ENCODE assay signal across 8 cellular contexts in genomic region chr3:132038198-132038825, GRCh38. TPM values are rescaled to one million over a fixed set of nuclear protein-coding genes. Genes with fewer than 3 reads are reported as not detected.
DNase-seq lines count a peak whose midpoint lies in the region; ATAC-seq, FAIRE-seq and TF ChIP-seq lines count a peak whose summit lies in the region.

No MANE protein-coding gene starts in this region.

- peaks cover 7 to 10% (median 10%) of the 10 kb centered on the region in 3 donors for H3K4me1 Mint-ChIP-seq in T-cell
- peaks cover 10% of the 10 kb centered on the region for H3K4me1 Mint-ChIP-seq in activated naive CD4-positive, alpha-beta T cell treated with anti-CD3 and anti-CD28 coated beads, Interleukin-2, amount 10 ng/mL, durations not matched to agents 7 days and 5 days

- H3K9me3 Mint-ChIP-seq in T-cell, result no peaks in the 10 kb centered on the region
- no peaks in the 10 kb centered on the region for H3K9me3 Mint-ChIP-seq in activated naive CD4-positive, alpha-beta T cell treated with anti-CD3 and anti-CD28 coated beads, Interleukin-2, amount 10 ng/mL, durations not matched to agents 7 days and 5 days

- peak; percentile 6 for FAIRE-seq in D721Med (lab: Jason Lieb, UNC)

- H3K4me3 ChIP-seq in RWPE2 (ENCODE audit: severe bottlenecking), result no peak overlapping the region

- POLR2A ChIA-PET in T-cell (lab: Charles Lee), result no interaction called here

- CTCF ChIA-PET in T-cell (lab: Charles Lee), result interaction anchor here in 1 of 2 donors (0.8 to 1.4 kb wide), 2 partner anchors 9 to 27 kb away, joined by 3 to 4 read pairs; no protein-coding TSS in a partner anchor
- CTCF ChIA-PET in activated naive CD4-positive, alpha-beta T cell treated with anti-CD3 and anti-CD28 coated beads, Interleukin-2, amount 10 ng/mL, durations not matched to agents 7 days and 5 days (lab: Charles Lee), result interaction anchor here (0.8 to 3.3 kb wide), 8 partner anchors 8 to 360 kb away, joined by 3 to 15 read pairs (median 3); no protein-coding TSS in a partner anchor

- no peak for TF ChIP-seq EP300 in Ishikawa (IDR thresholded peaks at IDR 0.05; ENCODE audit: borderline replicate concordance)

- peaks cover 26% of the 10 kb centered on the region for H3K27me3 ChIP-seq in RWPE2 (ENCODE audit: insufficient read depth, poor library complexity, severe bottlenecking)

- H3K27ac Mint-ChIP-seq in T-cell, result no peak overlapping the region
- no peak overlapping the region for H3K27ac Mint-ChIP-seq in activated naive CD4-positive, alpha-beta T cell treated with anti-CD3 and anti-CD28 coated beads, Interleukin-2, amount 10 ng/mL, durations not matched to agents 7 days and 5 days

- TF ChIP-seq RAD21 in Ishikawa (IDR thresholded peaks at IDR 0.05; ENCODE audit: low read depth), result peak; percentile 49

- H3K4me3 Mint-ChIP-seq in T-cell, result no peak overlapping the region
- no peak overlapping the region for H3K4me3 Mint-ChIP-seq in activated naive CD4-positive, alpha-beta T cell treated with anti-CD3 and anti-CD28 coated beads, Interleukin-2, amount 10 ng/mL, durations not matched to agents 7 days and 5 days

- DNase-seq in D721Med (ENCODE audit: insufficient read length, low spot score), result no peak
- DNase-seq in RWPE2 (ENCODE audit: low spot score), result no peak
- peak; percentile 40 for DNase-seq in iPS-NIHi7 (ENCODE audit: extremely low spot score)
- DNase-seq in T-cell, result no peak
- no peak for DNase-seq in NCI-H187 (lab: John Stamatoyannopoulos, UW)
- DNase-seq in activated naive CD4-positive, alpha-beta T cell treated with anti-CD3 and anti-CD28 coated beads, Interleukin-2, amount 10 ng/mL, durations not matched to agents 7 days and 5 days, result no peak

- ATAC-seq in RWPE2 (ENCODE audit: low read depth) (peak; percentile 35; the same call in 2 of the 3 replicates), HG03432 (IDR thresholded peaks at IDR 0.05; ENCODE audit: unreplicated experiment) (no peak), T-cell (replicated peaks in 1 of 4) (no peak)

- H3K27me3 Mint-ChIP-seq in T-cell, result peaks cover 46 to 53% of the 10 kb centered on the region in 2 donors
- H3K27me3 Mint-ChIP-seq in activated naive CD4-positive, alpha-beta T cell treated with anti-CD3 and anti-CD28 coated beads, Interleukin-2, amount 10 ng/mL, durations not matched to agents 7 days and 5 days, result peaks cover 24% of the 10 kb centered on the region

- TF ChIP-seq CTCF in D721Med (IDR thresholded peaks at IDR 0.05; ENCODE audit: insufficient read depth, missing control alignments), result peak; percentile 49
- peak; percentile 82 for TF ChIP-seq CTCF in RWPE2 (IDR thresholded peaks at IDR 0.05; ENCODE audit: poor library complexity, severe bottlenecking)

- no peaks in the 10 kb centered on the region for H3K36me3 ChIP-seq in RWPE2 (ENCODE audit: low read depth)

- H3K9me3 ChIP-seq in RWPE2 (ENCODE audit: severe bottlenecking), result no peaks in the 10 kb centered on the region

- no peaks in the 10 kb centered on the region for H3K4me1 ChIP-seq in RWPE2 (ENCODE audit: insufficient read depth, poor library complexity, severe bottlenecking)

- no peaks in the 10 kb centered on the region for H3K36me3 Mint-ChIP-seq in T-cell
- H3K36me3 Mint-ChIP-seq in activated naive CD4-positive, alpha-beta T cell treated with anti-CD3 and anti-CD28 coated beads, Interleukin-2, amount 10 ng/mL, durations not matched to agents 7 days and 5 days, result no peaks in the 10 kb centered on the region

- H3K27ac ChIP-seq in RWPE2 (ENCODE audit: poor library complexity, severe bottlenecking), result no peak overlapping the region

TF ChIP-seq in Ishikawa, 13 proteins besides CTCF, POLR2A, EP300 and RAD21:
- TF ChIP-seq TCF12 (IDR thresholded peaks at IDR 0.05; ENCODE audit: low read depth) (no peak), CEBPB (IDR thresholded peaks at IDR 0.05) (peak; percentile 38; the same call in 1 of the 2 replicates)

RNA-seq across cellular contexts. Expression of gene CPNE4, which starts 3.5 kb away (rescaled TPM):
- not detected for total RNA-seq in T-cell
